ENCODE assay signal across 24 cellular contexts in genomic region chr22:47865626-47866025, GRCh38.
"Had no signal": no experiment of that assay in that cellular context is flagged by ENCODE, and none has a peak within 500 bp of the region (broad histone marks: within the 10 kb centered on the region; RNA-seq: fewer than 3 reads in every experiment).

No MANE protein-coding gene starts in this region.

- H3K4me3 ChIP-seq: neural progenitor cell, ovary, psoas muscle, right lobe of liver, sigmoid colon, stomach, thoracic aorta, thyroid gland, tibial nerve, upper lobe of left lung, vagina had no signal

- H3K27me3 ChIP-seq: neural progenitor cell, ovary, right lobe of liver, thyroid gland, tibial nerve, upper lobe of left lung, vagina had no signal

- H3K4me1 ChIP-seq: neural progenitor cell, parathyroid adenoma, psoas muscle, right lobe of liver, sigmoid colon, stomach, thyroid gland, tibial nerve, upper lobe of left lung, vagina had no signal

- ATAC-seq: psoas muscle; right cardiac atrium; right lobe of liver; stimulated activated effector memory CD8-positive, alpha-beta T cell treated with anti-CD3 and anti-CD28 coated beads, Interleukin-12 subunit alpha, Interleukin-12 subunit beta, amount 100 ng/mL, for 72 hours; stimulated activated naive B cell treated with anti-CD40 and anti-IgM and Interleukin-4, amounts not matched to agents 10 μg/mL and 1 μg/mL and 100 μg/mL, for 72 hours had no signal

- H3K36me3 ChIP-seq: neural progenitor cell, ovary, right lobe of liver, sigmoid colon, stomach, thoracic aorta, thyroid gland, tibial nerve, upper lobe of left lung, vagina had no signal

- H3K9me3 ChIP-seq: ovary, psoas muscle, right lobe of liver, sigmoid colon, thoracic aorta, thyroid gland, vagina had no signal

- DNase-seq: occipital lobe; ovary; posterior cingulate gyrus; psoas muscle; right cardiac atrium; right lobe of liver; sigmoid colon; small intestine; stimulated activated CD4-positive, alpha-beta T cell treated with anti-CD3 and anti-CD28 coated beads, Interleukin-15, amount 100 ng/mL, for 24 hours; stimulated activated CD4-positive, alpha-beta T cell treated with anti-CD3 and anti-CD28 coated beads, Interleukin-2, amount 100 ng/mL, for 24 hours; stimulated activated CD4-positive, alpha-beta T cell treated with anti-CD3 and anti-CD28 coated beads, Interleukin-2, amount 100 ng/mL, for 48 hours; stimulated activated CD4-positive, alpha-beta T cell treated with anti-CD3 and anti-CD28 coated beads, Interleukin-4, amount 100 ng/mL, for 24 hours; stimulated activated naive B cell treated with anti-CD40 and anti-IgM and Interleukin-4, amounts not matched to agents 10 μg/mL and 1 μg/mL and 100 μg/mL, for 72 hours; stimulated activated naive CD4-positive, alpha-beta T cell treated with Interleukin-2 at 50 U/mL for 16 hours; stomach; thyroid gland; trophoblast cell; upper lobe of left lung had no signal

- H3K27ac ChIP-seq: neural progenitor cell, ovary, parathyroid adenoma, psoas muscle, right lobe of liver, sigmoid colon, stomach, thoracic aorta, thyroid gland, tibial nerve, upper lobe of left lung, vagina had no signal
